In genomic region chr6:18242062-18242851, GRCh38 we compare ENCODE assay signal across 12 cellular contexts. TPM values are rescaled to one million over a fixed set of nuclear protein-coding genes. Genes with fewer than 3 reads are reported as not detected.
DNase-seq lines count a peak whose midpoint lies in the region; ATAC-seq, FAIRE-seq and TF ChIP-seq lines count a peak whose summit lies in the region.
"Had no signal": no experiment of that assay in that cellular context is flagged by ENCODE, and none has a peak within 500 bp of the region (broad histone marks: within the 10 kb centered on the region; RNA-seq: fewer than 3 reads in every experiment).

No MANE protein-coding gene starts in this region.

- H3K27me3 Mint-ChIP-seq in T-helper 2 cell treated with Interferon-gamma antibody and Interleukin-4, amounts not matched to agents 5 μg/mL and 100 μg/mL, for 36 hours (ENCODE audit: low read depth): no peaks in the 10 kb centered on the region

- H4K20me1 ChIP-seq in SK-N-SH (ENCODE audit: insufficient read depth) (no peaks in the 10 kb centered on the region), endothelial cell of umbilical vein (replicated peaks; ENCODE audit: control insufficient read depth, extremely low read depth, insufficient read depth, low read length) (no peaks in the 10 kb centered on the region)

- DNase-seq in T-helper 2 cell treated with Interferon-gamma antibody and Interleukin-4, amounts not matched to agents 5 μg/mL and 100 μg/mL, for 36 hours (ENCODE audit: low spot score): no peak
- no peak for DNase-seq in T-helper 2 cell
- DNase-seq in SK-N-SH: no peak
- DNase-seq in endothelial cell of umbilical vein (ENCODE audit: low read depth, low spot score): peak; percentile 56
- peak; percentile 50 for DNase-seq in pulmonary artery endothelial cell (ENCODE audit: low read depth, low spot score)
- DNase-seq in urothelium cell line (ENCODE audit: low spot score): no peak
- DNase-seq in NCI-H524 (lab: John Stamatoyannopoulos, UW): no peak
- DNase-seq: activated CD4-positive, alpha-beta T cell treated with anti-CD3 and anti-CD28 coated beads, Interleukin-2, amount 50 U/mL, for 48 hours; NCI-H510A; stimulated activated naive CD4-positive, alpha-beta T cell treated with Interleukin-2 at 50 U/mL for 16 hours had no signal

- no peak for TF ChIP-seq RAD21 in SK-N-SH (IDR thresholded peaks at IDR 0.05; ENCODE audit: low read length)

- CTCF ChIA-PET in SK-N-SH (lab: Yijun Ruan, JAX) (interaction anchor here (0.9 to 1.0 kb wide), 2 partner anchors 21 to 81 kb away, joined by 3 to 4 read pairs; no protein-coding TSS in a partner anchor), endothelial cell of umbilical vein (lab: Charles Lee) (no interaction called here)

- no peak overlapping the region for H3K4me3 Mint-ChIP-seq in T-helper 2 cell treated with Interferon-gamma antibody and Interleukin-4, amounts not matched to agents 5 μg/mL and 100 μg/mL, for 36 hours

- TF ChIP-seq EP300 in SK-N-SH (IDR thresholded peaks at IDR 0.05; ENCODE audit: borderline replicate concordance in 1 of 2, low read depth in 1 of 2, low read length in 1 of 2): no peak

- H3K27me3 ChIP-seq in SK-N-SH (ENCODE audit: insufficient read depth) (no peaks in the 10 kb centered on the region), endothelial cell of umbilical vein (ENCODE audit: control insufficient read depth in 2 of 2, insufficient read depth in 2 of 2, low read length in 2 of 2) (no peaks in the 10 kb centered on the region)
- H3K27me3 ChIP-seq: BLaER1 had no signal

- peaks cover 28% of the 10 kb centered on the region for H3F3A ChIP-seq in SK-N-SH (replicated peaks; ENCODE audit: insufficient read depth)

- no peak for TF ChIP-seq POLR2A in endothelial cell of umbilical vein (IDR thresholded peaks at IDR 0.05; ENCODE audit: low read depth, low read length)

- peaks cover 82% of the 10 kb centered on the region for H3K79me2 ChIP-seq in SK-N-SH (ENCODE audit: insufficient read depth)
- H3K79me2 ChIP-seq in endothelial cell of umbilical vein (ENCODE audit: control insufficient read depth, insufficient read depth, low read length): peaks cover 66% of the 10 kb centered on the region

- FAIRE-seq in endothelial cell of umbilical vein (lab: Jason Lieb, UNC) (no peak), urothelium cell line (lab: Jason Lieb, UNC) (no peak)

- H3K27ac ChIP-seq in SK-N-SH (ENCODE audit: low read depth in 2 of 2, low read length in 1 of 2) (peak overlapping the region in 1 of 2 experiments; percentile 63; a peak in 2 of 4 replicates), endothelial cell of umbilical vein (ENCODE audit: insufficient read depth, low read depth, low read length) (peak overlapping the region; percentile 28)
- H3K27ac ChIP-seq: BLaER1 had no signal

- dilution Hi-C loops in endothelial cell of umbilical vein (cut with MboI; ENCODE audit: extremely low pct_ligation_motif_present, low sequenced_read_pairs): no loop called here

- no TSS peak for BruUV-seq in endothelial cell of umbilical vein (replicated peaks; lab: Mats Ljungman, UMichigan)

- H3K4me1 Mint-ChIP-seq in T-helper 2 cell treated with Interferon-gamma antibody and Interleukin-4, amounts not matched to agents 5 μg/mL and 100 μg/mL, for 36 hours (ENCODE audit: low read depth): peaks cover 41% of the 10 kb centered on the region

- H3K27ac Mint-ChIP-seq in T-helper 2 cell treated with Interferon-gamma antibody and Interleukin-4, amounts not matched to agents 5 μg/mL and 100 μg/mL, for 36 hours: peak overlapping the region; percentile 67

- intact Hi-C loops in endothelial cell of umbilical vein (cut with micrococcal nuclease): no loop called here

- H2AFZ ChIP-seq in SK-N-SH (ENCODE audit: low read depth) (no peak overlapping the region), endothelial cell of umbilical vein (ENCODE audit: low read depth, low read length) (no peak overlapping the region)

- H3K4me2 ChIP-seq in SK-N-SH (no peak overlapping the region), endothelial cell of umbilical vein (ENCODE audit: insufficient read depth, low read length) (no peak overlapping the region)
- H3K4me2 ChIP-seq: BLaER1 had no signal

- POLR2A ChIA-PET in SK-N-SH (lab: Yijun Ruan, JAX) (no interaction called here), endothelial cell of umbilical vein (lab: Charles Lee) (no interaction called here)

- H3K9me2 ChIP-seq in SK-N-SH: no peaks in the 10 kb centered on the region

- H3K9me3 ChIP-seq in SK-N-SH: no peaks in the 10 kb centered on the region
- H3K9me3 ChIP-seq in endothelial cell of umbilical vein (replicated peaks; ENCODE audit: control insufficient read depth, insufficient read depth, low read length): no peaks in the 10 kb centered on the region
- H3K9me3 ChIP-seq: BLaER1 had no signal

- H3K36me3 ChIP-seq in SK-N-SH (replicated peaks in 1 of 2; ENCODE audit: control insufficient read depth in 1 of 2, insufficient read depth in 2 of 2, low read length in 1 of 2) (peaks cover 59 to 61% of the 10 kb centered on the region in 2 experiments), endothelial cell of umbilical vein (ENCODE audit: control insufficient read depth in 2 of 2, extremely low read depth in 1 of 2, insufficient read depth in 2 of 2, low read length in 2 of 2) (peaks cover 7 to 31% of the 10 kb centered on the region in 2 experiments)

- peaks cover 78% of the 10 kb centered on the region for H3K36me3 Mint-ChIP-seq in T-helper 2 cell treated with Interferon-gamma antibody and Interleukin-4, amounts not matched to agents 5 μg/mL and 100 μg/mL, for 36 hours (ENCODE audit: low read depth)

- H3K9me3 Mint-ChIP-seq in T-helper 2 cell treated with Interferon-gamma antibody and Interleukin-4, amounts not matched to agents 5 μg/mL and 100 μg/mL, for 36 hours: peaks cover 6% of the 10 kb centered on the region

- H3K4me3 ChIP-seq in SK-N-SH (ENCODE audit: low read depth in 2 of 2, low read length in 1 of 2) (no peak overlapping the region), endothelial cell of umbilical vein (replicated peaks in 1 of 3; ENCODE audit: insufficient read depth in 1 of 3, low read depth in 1 of 3, low read length in 3 of 3) (no peak overlapping the region)
- H3K4me3 ChIP-seq: BLaER1 had no signal

- H3K9ac ChIP-seq in SK-N-SH (no peak overlapping the region), endothelial cell of umbilical vein (replicated peaks; ENCODE audit: extremely low read depth, insufficient read depth, low read length) (no peak overlapping the region)
- H3K9ac ChIP-seq: BLaER1 had no signal

- H3K9me1 ChIP-seq in endothelial cell of umbilical vein (replicated peaks; ENCODE audit: control insufficient read depth, extremely low read depth, insufficient read depth, low read length): no peaks in the 10 kb centered on the region

- 77% methylated on average over 11 of the region's 11 CpGs for WGBS in SK-N-SH (ENCODE audit: low lambda C conversion rate)

- no peak for TF ChIP-seq CTCF in SK-N-SH (IDR thresholded peaks at IDR 0.05)
- TF ChIP-seq CTCF in endothelial cell of umbilical vein (IDR thresholded peaks at IDR 0.05; ENCODE audit: extremely low read depth in 1 of 2, insufficient read depth in 1 of 2, low read depth in 1 of 2, low read length in 2 of 2): no peak

- H3K4me1 ChIP-seq in SK-N-SH (ENCODE audit: control insufficient read depth in 1 of 2, insufficient read depth in 2 of 2, low read depth in 1 of 2, low read length in 1 of 2) (no peaks in the 10 kb centered on the region), endothelial cell of umbilical vein (ENCODE audit: control insufficient read depth, extremely low read depth, insufficient read depth, low read length) (peaks cover 13% of the 10 kb centered on the region)
- H3K4me1 ChIP-seq: BLaER1 had no signal

- ATAC-seq in HG02571 (IDR thresholded peaks at IDR 0.05; ENCODE audit: unreplicated experiment): no peak

TF ChIP-seq in SK-N-SH, 30 proteins besides CTCF, POLR2A, EP300 and RAD21 (continues in another document):
- peak; percentile 76 for TF ChIP-seq MAX (IDR thresholded peaks at IDR 0.05; ENCODE audit: low read depth)

TF ChIP-seq in endothelial cell of umbilical vein, 7 proteins besides CTCF, POLR2A, EP300 and RAD21:
- TF ChIP-seq MYC (IDR thresholded peaks at IDR 0.05; ENCODE audit: low read depth, low read length) (no peak), FOS (IDR thresholded peaks at IDR 0.05; ENCODE audit: borderline replicate concordance, insufficient read depth, low read length) (peak; percentile 77), JUN (IDR thresholded peaks at IDR 0.05; ENCODE audit: borderline replicate concordance, insufficient read depth, insufficient read length, low read depth) (peak; percentile 41)
TF ChIP-seq in endothelial cell of umbilical vein: peak in this region for 2.

RNA-seq across cellular contexts. Expression of gene DEK, which starts 22.1 kb away (rescaled TPM):
- polyA plus RNA-seq in SK-N-SH (2012; rRNA removed): 34.2 and 35.7 TPM in 2 replicates
- 49.1 and 63.6 TPM in 2 replicates for polyA plus RNA-seq in SK-N-SH (2012; cell fraction: cytosol; rRNA removed)
- polyA plus RNA-seq in SK-N-SH (2012; cell fraction: nucleus; rRNA removed): 14.3 and 22.4 TPM in 2 replicates
- 118 and 120 TPM in 2 replicates for total RNA-seq in endothelial cell of umbilical vein
- 14.5 and 19.0 TPM in 2 replicates for polyA plus RNA-seq in endothelial cell of umbilical vein
- polyA plus RNA-seq in endothelial cell of umbilical vein (2011; cell fraction: cytosol; rRNA removed): 36.2 and 36.5 TPM in 2 replicates
- polyA plus RNA-seq in endothelial cell of umbilical vein (2011; cell fraction: nucleus; rRNA removed): 21.1 and 50.5 TPM in 2 replicates
- polyA plus RNA-seq in endothelial cell of umbilical vein (2012): 39.3 and 78.1 TPM in 2 replicates
- polyA minus RNA-seq in endothelial cell of umbilical vein: 8.2 and 10.5 TPM in 2 replicates
- polyA minus RNA-seq in endothelial cell of umbilical vein (2011; cell fraction: cytosol; rRNA and poly(A)+ RNA removed): 109 TPM
- 24.5 and 28.9 TPM in 2 replicates for polyA minus RNA-seq in endothelial cell of umbilical vein (2011; cell fraction: nucleus; rRNA and poly(A)+ RNA removed)
- total RNA-seq in pulmonary artery endothelial cell: 107 and 149 TPM in 2 replicates

Comparison
In these comparisons a context has a peak if more than half of its experiments do, and no peak if none do; other contexts are left out.
1. DNase-seq: peak in endothelial cell of umbilical vein (single experiment) and pulmonary artery endothelial cell (single experiment); none in T-helper 2 cell treated with Interferon-gamma antibody and Interleukin-4, amounts not matched to agents 5 μg/mL and 100 μg/mL, for 36 hours (single experiment), T-helper 2 cell (0 of 5), SK-N-SH (single experiment), urothelium cell line (single experiment) and NCI-H524 (0 of 2).